In genomic region chr2:98394595-98395153, GRCh38 we compare ENCODE assay signal across 37 cellular contexts. TPM values are rescaled to one million over a fixed set of nuclear protein-coding genes. Genes with fewer than 3 reads are reported as not detected.
DNase-seq lines count a peak whose midpoint lies in the region; ATAC-seq and TF ChIP-seq lines count a peak whose summit lies in the region.
"Had no signal": no experiment of that assay in that cellular context is flagged by ENCODE, and none has a peak within 500 bp of the region (broad histone marks: within the 10 kb centered on the region; RNA-seq: fewer than 3 reads in every experiment).

No MANE protein-coding gene starts in this region.

- peak; percentile 30 for DNase-seq in H7
- DNase-seq in NT2/D1 (ENCODE audit: low read depth, low spot score): peak; percentile 18
- DNase-seq in endodermal cell: peak; percentile 15
- peak; percentile 42 for DNase-seq in iris pigment epithelial cell (ENCODE audit: low read depth)
- no peak for DNase-seq in CD14-positive monocyte (ENCODE audit: low spot score)
- DNase-seq in KG1 (lab: John Stamatoyannopoulos, UW): no peak
- DNase-seq: activated CD4-positive, alpha-beta memory T cell treated with anti-CD3 and anti-CD28 coated beads for 36 hours; activated CD4-positive, alpha-beta T cell treated with anti-CD3 and anti-CD28 coated beads for 1 hour; activated naive CD4-positive, alpha-beta T cell treated with anti-CD3 and anti-CD28 coated beads for 36 hours; COR-L47; effector memory CD4-positive, alpha-beta T cell; KBM-7; left cardiac atrium; MM.1S; naive thymus-derived CD8-positive, alpha-beta T cell; NCI-H1417; NCI-H2029 treated with DMSO at 0.1 percent for 48 hours; NCI-H2227 treated with DMSO at 0.1 percent for 48 hours; NCI-H526; NK-92 treated with Interleukin-12 subunit alpha and Interleukin-12 subunit beta, amount 100 ng/mL, for 24 hours; PC-3; sigmoid colon; stimulated activated CD4-positive, alpha-beta T cell treated with anti-CD3 and anti-CD28 coated beads, Interleukin-4, amount 100 ng/mL, for 1 hour; transverse colon had no signal

- no peaks in the 10 kb centered on the region for H3K36me3 Mint-ChIP-seq in endodermal cell (ENCODE audit: low read depth)
- no peaks in the 10 kb centered on the region for H3K36me3 Mint-ChIP-seq in CD14-positive monocyte
- H3K36me3 Mint-ChIP-seq: activated CD4-positive, alpha-beta memory T cell treated with anti-CD3 and anti-CD28 coated beads for 36 hours; naive thymus-derived CD8-positive, alpha-beta T cell had no signal

- H3K27me3 ChIP-seq in H7 (ENCODE audit: control insufficient read depth, insufficient read depth, low read length): no peaks in the 10 kb centered on the region; the same call in 1 of the 2 replicates
- no peaks in the 10 kb centered on the region for H3K27me3 ChIP-seq in NT2/D1 (ENCODE audit: insufficient read depth, insufficient read length)
- H3K27me3 ChIP-seq in endodermal cell (ENCODE audit: control insufficient read depth, insufficient read depth, low read length, poor library complexity, severe bottlenecking): no peaks in the 10 kb centered on the region
- H3K27me3 ChIP-seq: BLaER1, cardiac muscle cell had no signal

- no peak overlapping the region for H3K4me3 ChIP-seq in H7 (ENCODE audit: insufficient read depth, low read depth, low read length)
- H3K4me3 ChIP-seq in NT2/D1 (ENCODE audit: insufficient read length, low read depth): no peak overlapping the region
- no peak overlapping the region for H3K4me3 ChIP-seq in endodermal cell (ENCODE audit: low read length)
- H3K4me3 ChIP-seq: BLaER1, cardiac muscle cell, coronary artery, esophagus muscularis mucosa, gastroesophageal sphincter, prostate gland, sigmoid colon, transverse colon had no signal

- H3K27me3 Mint-ChIP-seq in endodermal cell (ENCODE audit: insufficient read depth) (peaks cover 6% of the 10 kb centered on the region), CD14-positive monocyte (ENCODE audit: low read depth in 3 of 3) (peaks cover 6 to 13% (median 8%) of the 10 kb centered on the region in 3 donors)

- WGBS in endodermal cell (ENCODE audit: insufficient coverage in 1 of 2, insufficient read length in 1 of 2), 2 experiments: 78 to 81% methylated on average over 2 to 3 of the region's 3 CpGs

- H3K4me3 Mint-ChIP-seq in endodermal cell (no peak overlapping the region), CD14-positive monocyte (no peak overlapping the region)
- H3K4me3 Mint-ChIP-seq: activated CD4-positive, alpha-beta memory T cell treated with anti-CD3 and anti-CD28 coated beads for 36 hours; activated naive CD4-positive, alpha-beta T cell treated with anti-CD3 and anti-CD28 coated beads for 36 hours; naive thymus-derived CD8-positive, alpha-beta T cell; T-helper 2 cell treated with Interferon-gamma antibody and Interleukin-4, amounts not matched to agents 5 μg/mL and 100 μg/mL, for 36 hours had no signal

- H3K9me3 Mint-ChIP-seq in endodermal cell (no peaks in the 10 kb centered on the region), CD14-positive monocyte (no peaks in the 10 kb centered on the region)
- H3K9me3 Mint-ChIP-seq: activated CD4-positive, alpha-beta memory T cell treated with anti-CD3 and anti-CD28 coated beads for 36 hours; activated naive CD4-positive, alpha-beta T cell treated with anti-CD3 and anti-CD28 coated beads for 36 hours; naive thymus-derived CD8-positive, alpha-beta T cell; T-helper 2 cell treated with Interferon-gamma antibody and Interleukin-4, amounts not matched to agents 5 μg/mL and 100 μg/mL, for 36 hours had no signal

- H3K36me3 ChIP-seq in H7 (replicated peaks; ENCODE audit: control insufficient read depth, insufficient read depth, low read length) (no peaks in the 10 kb centered on the region), NT2/D1 (ENCODE audit: insufficient read depth, insufficient read length, low read length) (no peaks in the 10 kb centered on the region), endodermal cell (ENCODE audit: control insufficient read depth, insufficient read depth, low read length) (no peaks in the 10 kb centered on the region)
- H3K36me3 ChIP-seq: BLaER1, cardiac muscle cell, esophagus muscularis mucosa, gastroesophageal sphincter, prostate gland, sigmoid colon, transverse colon had no signal

- intact Hi-C loops in CD14-positive monocyte (cut with micrococcal nuclease): no loop called here

- TF ChIP-seq CTCF in endodermal cell (conservative IDR thresholded peaks at IDR 0.05): no peak
- no peak for TF ChIP-seq CTCF in CD14-positive monocyte (IDR thresholded peaks at IDR 0.05)

- no peak for ATAC-seq in HG03439 (IDR thresholded peaks at IDR 0.05; ENCODE audit: unreplicated experiment)
- ATAC-seq: gastroesophageal sphincter; left cardiac atrium; naive thymus-derived CD8-positive, alpha-beta T cell; PC-3; Right ventricle myocardium inferior had no signal

- no peak overlapping the region for H3K27ac ChIP-seq in endodermal cell (ENCODE audit: low read depth, low read length)
- H3K27ac ChIP-seq: BLaER1, cardiac muscle cell, coronary artery, esophagus muscularis mucosa, gastroesophageal sphincter, prostate gland, sigmoid colon, transverse colon had no signal

- H3K9ac ChIP-seq in NT2/D1 (ENCODE audit: insufficient read length, low read depth) (no peak overlapping the region), endodermal cell (ENCODE audit: extremely low read depth, low read length, poor library complexity, severe bottlenecking) (no peak overlapping the region)
- H3K9ac ChIP-seq: BLaER1 had no signal

- H3K4me1 ChIP-seq in NT2/D1 (ENCODE audit: insufficient read depth, insufficient read length) (no peaks in the 10 kb centered on the region), endodermal cell (ENCODE audit: control insufficient read depth, insufficient read depth, low read length) (no peaks in the 10 kb centered on the region)
- H3K4me1 ChIP-seq: BLaER1, esophagus muscularis mucosa, gastroesophageal sphincter, prostate gland, sigmoid colon, transverse colon had no signal

- H3K4me1 Mint-ChIP-seq in endodermal cell: no peaks in the 10 kb centered on the region
- peaks cover 4% of the 10 kb centered on the region for H3K4me1 Mint-ChIP-seq in CD14-positive monocyte
- H3K4me1 Mint-ChIP-seq: naive thymus-derived CD8-positive, alpha-beta T cell had no signal

- peaks cover 11% of the 10 kb centered on the region; the same call in 1 of the 2 replicates for H3K9me3 ChIP-seq in NT2/D1 (ENCODE audit: insufficient read depth, low read length)
- no peaks in the 10 kb centered on the region for H3K9me3 ChIP-seq in endodermal cell (ENCODE audit: control insufficient read depth, low read length)
- H3K9me3 ChIP-seq: BLaER1, esophagus muscularis mucosa, gastroesophageal sphincter, prostate gland, sigmoid colon, transverse colon had no signal

- H3K27ac Mint-ChIP-seq in endodermal cell (no peak overlapping the region), CD14-positive monocyte (no peak overlapping the region)
- H3K27ac Mint-ChIP-seq: activated CD4-positive, alpha-beta memory T cell treated with anti-CD3 and anti-CD28 coated beads for 36 hours; activated naive CD4-positive, alpha-beta T cell treated with anti-CD3 and anti-CD28 coated beads for 36 hours; naive thymus-derived CD8-positive, alpha-beta T cell; T-helper 2 cell treated with Interferon-gamma antibody and Interleukin-4, amounts not matched to agents 5 μg/mL and 100 μg/mL, for 36 hours had no signal

RNA-seq across cellular contexts. Expression of gene CNGA3, which starts 48.4 kb away (rescaled TPM):
- 0.10 TPM in 1 of 2 replicates, not detected in the other for total RNA-seq in H7 (2014; rRNA removed; shearing (Covaris generic))
- total RNA-seq in endodermal cell: under 1 TPM in 1 of 2 donors, not detected in 1; 0.33 TPM
- 1.3 TPM for polyA plus RNA-seq in endodermal cell (2013, experiment 1 of 2)
- 1.4 TPM for polyA plus RNA-seq in endodermal cell (2013, experiment 2 of 2)
- polyA plus RNA-seq in CD14-positive monocyte: not detected
- total RNA-seq: activated CD4-positive, alpha-beta memory T cell treated with anti-CD3 and anti-CD28 coated beads for 36 hours; activated naive CD4-positive, alpha-beta T cell treated with anti-CD3 and anti-CD28 coated beads for 36 hours; cardiac muscle cell; HT-29; left cardiac atrium; lung microvascular endothelial cell; mononuclear cell; naive thymus-derived CD8-positive, alpha-beta T cell; PC-3; Right ventricle myocardium inferior had no signal
- polyA plus RNA-seq: AG04450; cardiac muscle cell; naive thymus-derived CD8-positive, alpha-beta T cell had no signal

RNA-seq across cellular contexts. Expression of gene INPP4A, which starts 50.0 kb away (rescaled TPM):
- total RNA-seq in H7 (2014; rRNA removed; shearing (Covaris generic)): 30.3 and 32.0 TPM in 2 replicates
- 10 to 100 TPM; 84.9 to 94.2 TPM for total RNA-seq in endodermal cell
- polyA plus RNA-seq in endodermal cell (2013, experiment 1 of 2): 31.9 TPM
- polyA plus RNA-seq in endodermal cell (2013, experiment 2 of 2): 33.3 TPM
- 10 to 100 TPM; 13.7 to 20.7 TPM for polyA plus RNA-seq in CD14-positive monocyte

Comparison
In these comparisons a context has a peak if more than half of its experiments do, and no peak if none do; other contexts are left out.
1. DNase-seq: peak in H7 (single experiment), NT2/D1 (single experiment), endodermal cell (single experiment) and iris pigment epithelial cell (single experiment); none in CD14-positive monocyte (single experiment) and KG1 (single experiment).